ENCODE assay signal across 18 cellular contexts in genomic region chr10:70502406-70502805, GRCh38. TPM values are rescaled to one million over a fixed set of nuclear protein-coding genes. Genes with fewer than 3 reads are reported as not detected.
"Had no signal": no experiment of that assay in that cellular context is flagged by ENCODE, and none has a peak within 500 bp of the region (broad histone marks: within the 10 kb centered on the region; RNA-seq: fewer than 3 reads in every experiment).

No MANE protein-coding gene starts in this region.

- H3K27me3 ChIP-seq: neural progenitor cell, testis, tibial artery, vagina had no signal

- H2AFZ ChIP-seq: neural progenitor cell, parathyroid adenoma had no signal

- DNase-seq: dermis blood vessel endothelial cell; effector memory CD8-positive, alpha-beta T cell; mesenchymal stem cell; naive thymus-derived CD4-positive, alpha-beta T cell; stimulated activated CD4-positive, alpha-beta T cell treated with anti-CD3 and anti-CD28 coated beads, Interleukin-2, amount 100 ng/mL, for 24 hours; stimulated activated CD4-positive, alpha-beta T cell treated with anti-CD3 and anti-CD28 coated beads, Interleukin-4, amount 100 ng/mL, for 24 hours; stimulated activated naive CD8-positive, alpha-beta T cell treated with anti-CD3 and anti-CD28 coated beads, Interleukin-15, Interleukin-2, amounts not matched to agents 100 U/mL and 50 U/mL, for 24 hours; substantia nigra; testis; tibial artery had no signal

- H3K9ac ChIP-seq: neural progenitor cell, parathyroid adenoma had no signal

- H3K4me1 ChIP-seq: parathyroid adenoma, vagina had no signal

- H3K4me3 ChIP-seq: coronary artery, lung, neural progenitor cell, testis, tibial artery, vagina had no signal

- H3K9me3 ChIP-seq: testis, tibial artery, vagina had no signal

- H3K79me2 ChIP-seq: parathyroid adenoma had no signal

- H3K4me2 ChIP-seq: neural progenitor cell had no signal

- H3K27ac ChIP-seq: coronary artery, neural progenitor cell, parathyroid adenoma, testis, tibial artery, vagina had no signal

- ATAC-seq: effector memory CD8-positive, alpha-beta T cell; naive thymus-derived CD4-positive, alpha-beta T cell; sciatic nerve; stimulated activated effector memory CD8-positive, alpha-beta T cell treated with anti-CD3 and anti-CD28 coated beads, Interleukin-12 subunit alpha, Interleukin-12 subunit beta, amount 100 ng/mL, for 72 hours; stimulated activated naive CD8-positive, alpha-beta T cell treated with anti-CD3 and anti-CD28 coated beads, Interleukin-15, Interleukin-2, amounts not matched to agents 100 U/mL and 50 U/mL, for 24 hours had no signal

- H3K36me3 ChIP-seq: neural progenitor cell, tibial artery, vagina had no signal

RNA-seq across cellular contexts. Expression of gene PALD1, which starts 23.8 kb away (rescaled TPM):
- total RNA-seq: fibroblast of villous mesenchyme had no signal
